ENCODE assay signal across 29 cellular contexts in the genomic region with DNA sequence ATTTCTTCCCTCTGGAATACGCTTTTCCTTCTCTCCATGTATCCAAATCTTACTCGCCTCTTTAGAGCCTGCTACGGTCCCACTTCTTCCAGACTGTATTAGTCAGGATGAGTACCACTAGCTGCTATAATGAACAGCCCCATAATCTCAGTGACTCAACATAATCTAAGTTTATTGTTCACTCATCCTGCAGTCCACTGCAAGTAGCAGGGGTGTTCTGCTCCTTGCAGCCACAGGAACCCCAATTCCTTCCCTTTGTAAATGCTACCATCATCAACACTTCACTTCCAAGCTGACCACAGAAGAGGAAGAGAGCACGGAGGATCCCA. TPM values are rescaled to one million over a fixed set of nuclear protein-coding genes. Genes with fewer than 3 reads are reported as not detected.
DNase-seq lines count a peak whose midpoint lies in the region; ATAC-seq, FAIRE-seq and TF ChIP-seq lines count a peak whose summit lies in the region.
"Had no signal": no experiment of that assay in that cellular context is flagged by ENCODE, and none has a peak within 500 bp of the region (broad histone marks: within the 10 kb centered on the region; RNA-seq: fewer than 3 reads in every experiment).

No MANE protein-coding gene starts in this region.

- no peaks in the 10 kb centered on the region for H3F3A ChIP-seq in PC-9 (ENCODE audit: insufficient read depth, low read depth)

- peaks cover under 1 to 7% (median 3%) of the 10 kb centered on the region in 7 donors for H3K9me3 Mint-ChIP-seq in CD14-positive monocyte

- BruUV-seq in HepG2 (replicated peaks; lab: Mats Ljungman, UMichigan): no TSS peak
- BruUV-seq in K562 (replicated peaks; lab: Mats Ljungman, UMichigan): no TSS peak
- no TSS peak for BruUV-seq in PC-9 (replicated peaks; lab: Mats Ljungman, UMichigan)

- H3K9ac ChIP-seq in HepG2 (ENCODE audit: insufficient read depth, low read depth, low read length): no peak overlapping the region
- H3K9ac ChIP-seq in K562 (ENCODE audit: insufficient read depth in 1 of 2, low read depth in 2 of 2, low read length in 2 of 2): no peak overlapping the region
- H3K9ac ChIP-seq: BLaER1 treated with 17β-estradiol and CSF1 and Interleukin-3, amounts not matched to agents 10 nM and 100 nM had no signal

- TF ChIP-seq POLR2A in HepG2 (IDR thresholded peaks at IDR 0.05; ENCODE audit: insufficient read depth in 1 of 2, low read depth in 2 of 2, low read length in 2 of 2) (no peak), right lobe of liver (IDR thresholded peaks at IDR 0.05) (no peak), K562 (conservative IDR thresholded peaks at IDR 0.05) (no peak), spleen (IDR thresholded peaks at IDR 0.05) (no peak), lower leg skin (IDR thresholded peaks at IDR 0.05) (no peak)

- H3K27ac ChIP-seq in HepG2 (ENCODE audit: extremely low read length, insufficient read depth, low read length): no peak overlapping the region
- H3K27ac ChIP-seq in right lobe of liver: no peak overlapping the region
- no peak overlapping the region for H3K27ac ChIP-seq in K562 (ENCODE audit: extremely low read depth, low read depth, low read length)
- no peak overlapping the region for H3K27ac ChIP-seq in spleen
- no peak overlapping the region for H3K27ac ChIP-seq in PC-9
- H3K27ac ChIP-seq: 22Rv1; A549; BLaER1 treated with 17β-estradiol and CSF1 and Interleukin-3, amounts not matched to agents 10 nM and 100 nM; C4-2B had no signal

- peaks cover 1 to 4% of the 10 kb centered on the region in 2 experiments; a peak in 2 of 5 replicates for H3K27me3 ChIP-seq in HepG2 (ENCODE audit: control insufficient read depth in 1 of 2, insufficient read depth in 2 of 2, low read length in 2 of 2)
- no peaks in the 10 kb centered on the region for H3K27me3 ChIP-seq in right lobe of liver
- peaks cover 9 to 34% of the 10 kb centered on the region in 2 experiments for H3K27me3 ChIP-seq in K562 (ENCODE audit: control insufficient read depth in 2 of 2, insufficient read depth in 2 of 2, low read length in 2 of 2)
- H3K27me3 ChIP-seq in spleen (replicated peaks in 1 of 7): no peaks in the 10 kb centered on the region
- no peaks in the 10 kb centered on the region for H3K27me3 ChIP-seq in PC-9 (ENCODE audit: insufficient read depth, low read depth)
- H3K27me3 ChIP-seq: BLaER1 treated with 17β-estradiol and CSF1 and Interleukin-3, amounts not matched to agents 10 nM and 100 nM had no signal

- peaks cover 19% of the 10 kb centered on the region for H3K4me1 ChIP-seq in HepG2 (ENCODE audit: insufficient read depth, low read length)
- H3K4me1 ChIP-seq in right lobe of liver: no peaks in the 10 kb centered on the region
- H3K4me1 ChIP-seq in K562 (replicated peaks in 1 of 2; ENCODE audit: control insufficient read depth in 2 of 2, insufficient read depth in 2 of 2, low read length in 2 of 2): peaks cover 0 to 17% of the 10 kb centered on the region in 2 experiments; a peak in 3 of 5 replicates
- H3K4me1 ChIP-seq in spleen: peaks cover 0 to 12% (median 3%) of the 10 kb centered on the region in 6 donors
- no peaks in the 10 kb centered on the region for H3K4me1 ChIP-seq in PC-9 (replicated peaks; ENCODE audit: insufficient read depth)

- in situ Hi-C loops in HepG2 (cut with HindIII; ENCODE audit: extremely low pct_ligation_motif_present, low pct_unique_long_range_greater_than_20kb): no loop called here
- in situ Hi-C loops in K562 (cut with MboI): no loop called here

- DNase-seq in HepG2 (ENCODE audit: low spot score) (no peak), right lobe of liver (no peak), CD14-positive monocyte (ENCODE audit: low spot score) (peak; percentile 1), K562 (ENCODE audit: extremely low read depth in 1 of 4, low spot score in 3 of 4) (no peak), spleen (peak; percentile 5), NCI-H2081 treated with DMSO at 0.1 percent for 48 hours (lab: John Stamatoyannopoulos, UW) (no peak), lower leg skin (ENCODE audit: low spot score in 2 of 2) (no peak), PC-9 (no peak)
- DNase-seq: AML-193; CD4-positive, alpha-beta memory T cell; CD4-positive, CD25-positive, alpha-beta regulatory T cell; CD8-positive, alpha-beta memory T cell; COR-L47; DMS 273 treated with DMSO at 0.1 percent for 48 hours; DMS153; DMS53; DMS79; DND-41; EL; GDM1 had no signal

- H3K9me2 ChIP-seq in PC-9 (ENCODE audit: insufficient read depth): no peaks in the 10 kb centered on the region

- no peaks in the 10 kb centered on the region for H3K4me1 Mint-ChIP-seq in CD14-positive monocyte
- H3K4me1 Mint-ChIP-seq: B cell had no signal

- TF ChIP-seq CTCF in HepG2 (CRISPR knock-in tag; IDR thresholded peaks at IDR 0.05) (no peak), right lobe of liver (IDR thresholded peaks at IDR 0.05) (no peak), CD14-positive monocyte (IDR thresholded peaks at IDR 0.05) (no peak), K562 (IDR thresholded peaks at IDR 0.05 in 2 of 3, conservative IDR thresholded peaks at IDR 0.05 in 1 of 3; ENCODE audit: insufficient read depth in 2 of 3, low read depth in 1 of 3, low read length in 3 of 3) (no peak), spleen (IDR thresholded peaks at IDR 0.05 in 8 of 11, conservative IDR thresholded peaks at IDR 0.05 in 3 of 11) (no peak), lower leg skin (IDR thresholded peaks at IDR 0.05) (no peak), PC-9 (conservative IDR thresholded peaks at IDR 0.05) (no peak)

- H3K4me3 Mint-ChIP-seq in CD14-positive monocyte: no peak overlapping the region
- H3K4me3 Mint-ChIP-seq: B cell; CD4-positive, alpha-beta memory T cell; CD4-positive, CD25-positive, alpha-beta regulatory T cell; CD8-positive, alpha-beta memory T cell had no signal

- no peaks in the 10 kb centered on the region for H3K9me1 ChIP-seq in K562 (ENCODE audit: control insufficient read depth, insufficient read depth, low read length)

- peaks cover 0 to 4% (median 1%) of the 10 kb centered on the region in 3 donors for H3K27me3 Mint-ChIP-seq in CD14-positive monocyte (ENCODE audit: low read depth in 3 of 3)
- H3K27me3 Mint-ChIP-seq: CD4-positive, alpha-beta memory T cell; CD4-positive, CD25-positive, alpha-beta regulatory T cell had no signal

- intact Hi-C loops in HepG2 (cut with micrococcal nuclease; ENCODE audit: unreplicated experiment): no loop called here
- intact Hi-C loops in right lobe of liver (cut with DNase I): no loop called here
- intact Hi-C loops in CD14-positive monocyte (cut with micrococcal nuclease): loop anchor here in 1 of 2 donors (10.0 kb wide), 1 partner anchor 241 kb away; no protein-coding TSS in a partner anchor
- intact Hi-C loops in K562 (cut with micrococcal nuclease): no loop called here
- intact Hi-C loops in spleen (cut with DNase I; ENCODE audit: low total_unique reads): loop anchor here (10.0 kb wide), 1 partner anchor 279 kb away; a partner anchor contains a TSS
- intact Hi-C loops in lower leg skin (cut with DNase I; ENCODE audit: low total_unique reads): no loop called here
- intact Hi-C loops in PC-9 (cut with micrococcal nuclease; ENCODE audit: unreplicated experiment): no loop called here

- H3K36me3 Mint-ChIP-seq in CD14-positive monocyte: no peaks in the 10 kb centered on the region
- H3K36me3 Mint-ChIP-seq: CD4-positive, alpha-beta memory T cell; CD4-positive, CD25-positive, alpha-beta regulatory T cell; CD8-positive, alpha-beta memory T cell had no signal

- H3K36me3 ChIP-seq in HepG2 (replicated peaks in 1 of 2; ENCODE audit: control insufficient read depth in 1 of 2, insufficient read depth in 2 of 2, low read length in 2 of 2) (no peaks in the 10 kb centered on the region), right lobe of liver (no peaks in the 10 kb centered on the region), K562 (ENCODE audit: control insufficient read depth, insufficient read depth, low read length) (no peaks in the 10 kb centered on the region), spleen (no peaks in the 10 kb centered on the region), PC-9 (ENCODE audit: low read depth) (no peaks in the 10 kb centered on the region)
- H3K36me3 ChIP-seq: BLaER1 treated with 17β-estradiol and CSF1 and Interleukin-3, amounts not matched to agents 10 nM and 100 nM had no signal

- no peak for FAIRE-seq in HepG2 (lab: Jason Lieb, UNC)
- FAIRE-seq in K562 (lab: Jason Lieb, UNC): no peak
- FAIRE-seq: A549, GM12878, GM12892, GM18507, GM19239 had no signal

- H3K4me2 ChIP-seq in HepG2 (ENCODE audit: low read depth, low read length): no peak overlapping the region
- no peak overlapping the region for H3K4me2 ChIP-seq in K562 (ENCODE audit: insufficient read depth, low read length)
- H3K4me2 ChIP-seq in PC-9: no peak overlapping the region
- H3K4me2 ChIP-seq: A549 had no signal

- peak overlapping the region in 1 of 7 donors; percentile 70 for H3K27ac Mint-ChIP-seq in CD14-positive monocyte
- H3K27ac Mint-ChIP-seq: B cell; CD4-positive, CD25-positive, alpha-beta regulatory T cell; CD8-positive, alpha-beta memory T cell had no signal

- H2AFZ ChIP-seq in HepG2 (ENCODE audit: low read length): no peak overlapping the region
- H2AFZ ChIP-seq in K562 (ENCODE audit: low read depth, low read length): no peak overlapping the region
- H2AFZ ChIP-seq in PC-9: no peak overlapping the region

- no peaks in the 10 kb centered on the region for H3K9me3 ChIP-seq in HepG2 (ENCODE audit: low read length)
- H3K9me3 ChIP-seq in right lobe of liver: no peaks in the 10 kb centered on the region
- H3K9me3 ChIP-seq in K562 (replicated peaks; ENCODE audit: control insufficient read depth, insufficient read depth, low read depth, low read length): peaks cover 3% of the 10 kb centered on the region; the same call in 1 of the 2 replicates
- peaks cover 0 to 5% (median 0%) of the 10 kb centered on the region in 8 donors for H3K9me3 ChIP-seq in spleen
- no peaks in the 10 kb centered on the region for H3K9me3 ChIP-seq in PC-9 (ENCODE audit: insufficient read depth, low read depth)
- H3K9me3 ChIP-seq: A549; BLaER1 treated with 17β-estradiol and CSF1 and Interleukin-3, amounts not matched to agents 10 nM and 100 nM had no signal

- H4K20me1 ChIP-seq in HepG2 (ENCODE audit: insufficient read depth, low read length) (no peaks in the 10 kb centered on the region), K562 (replicated peaks; ENCODE audit: control insufficient read depth, insufficient read depth, low read length) (no peaks in the 10 kb centered on the region), PC-9 (ENCODE audit: insufficient read depth) (no peaks in the 10 kb centered on the region)
- H4K20me1 ChIP-seq: BLaER1 treated with 17β-estradiol and CSF1 and Interleukin-3, amounts not matched to agents 10 nM and 100 nM had no signal

- no peak for ATAC-seq in HepG2
- ATAC-seq in right lobe of liver: no peak
- ATAC-seq in K562: no peak
- ATAC-seq: A549, GM12878 had no signal

- no peaks in the 10 kb centered on the region for H3K79me2 ChIP-seq in HepG2 (ENCODE audit: insufficient read depth, low read length)
- H3K79me2 ChIP-seq in K562 (ENCODE audit: control insufficient read depth, insufficient read depth, low read length): no peaks in the 10 kb centered on the region
- H3K79me2 ChIP-seq in PC-9 (ENCODE audit: low read depth): no peaks in the 10 kb centered on the region

- no peak for TF ChIP-seq RAD21 in HepG2 (CRISPR knock-in tag; IDR thresholded peaks at IDR 0.05)
- no peak for TF ChIP-seq RAD21 in K562 (CRISPR knock-in tag; conservative IDR thresholded peaks at IDR 0.05 in 1 of 2, IDR thresholded peaks at IDR 0.05 in 1 of 2)

- TF ChIP-seq EP300 in HepG2 (IDR thresholded peaks at IDR 0.05; ENCODE audit: low read depth in 2 of 2, low read length in 2 of 2) (no peak), HepG2 (CRISPR knock-in tag; IDR thresholded peaks at IDR 0.05; ENCODE audit: borderline replicate concordance) (no peak), K562 (IDR thresholded peaks at IDR 0.05; ENCODE audit: low read length) (no peak)

- WGBS in HepG2 (ENCODE audit: low lambda C conversion rate): 87% methylated on average over 4 of the region's 4 CpGs
- WGBS in right lobe of liver (ENCODE audit: insufficient coverage, low coverage, low lambda C conversion rate, missing lambda C conversion rate): 94% methylated on average over 4 of the region's 4 CpGs
- 37% methylated on average over 4 of the region's 4 CpGs for WGBS in K562 (ENCODE audit: insufficient coverage, low coverage, missing lambda C conversion rate)
- WGBS in spleen, 5 donors: 84 to 94% (median 84%) methylated on average over 4 of the region's 4 CpGs
- WGBS in lower leg skin, 2 donors: 89 to 92% methylated on average over 4 of the region's 4 CpGs

- H3K4me3 ChIP-seq in HepG2 (replicated peaks in 1 of 3; ENCODE audit: insufficient read depth in 1 of 3, low read depth in 2 of 3, low read length in 3 of 3): no peak overlapping the region
- H3K4me3 ChIP-seq in right lobe of liver: no peak overlapping the region
- no peak overlapping the region for H3K4me3 ChIP-seq in K562
- no peak overlapping the region for H3K4me3 ChIP-seq in spleen
- H3K4me3 ChIP-seq in lower leg skin (ENCODE audit: low read depth, poor library complexity, severe bottlenecking): no peak overlapping the region
- no peak overlapping the region for H3K4me3 ChIP-seq in PC-9
- H3K4me3 ChIP-seq: A549; BLaER1 treated with 17β-estradiol and CSF1 and Interleukin-3, amounts not matched to agents 10 nM and 100 nM; GM12878 had no signal

- CTCF ChIA-PET in HepG2 (lab: Yijun Ruan, JAX; ENCODE audit: low intra/inter-chr PET ratio, low total read pairs): no interaction called here
- CTCF ChIA-PET in K562 (lab: Yijun Ruan, JAX; ENCODE audit: low intra/inter-chr PET ratio): no interaction called here
- CTCF ChIA-PET in PC-9 (lab: Charles Lee): no interaction called here

- POLR2A ChIA-PET in HepG2 (lab: Yijun Ruan, JAX) (no interaction called here), K562 (lab: Yijun Ruan, JAX) (interaction anchor here (1.4 to 1.6 kb wide), 2 partner anchors 12 to 24 kb away, joined by 6 to 8 read pairs; no protein-coding TSS in a partner anchor), PC-9 (lab: Charles Lee; ENCODE audit: unreplicated experiment) (no interaction called here)

RNA-seq across cellular contexts. Expression of a gene that starts 18.1 kb away (rescaled TPM):
- total RNA-seq in HepG2 (2016; rRNA removed; fragmentation: Illumina TruSeq; extraction: Trizol): 6.3 and 7.2 TPM in 2 replicates
- total RNA-seq in HepG2 (2016; cell fraction: cytosol; rRNA removed; fragmentation: Illumina TruSeq; extraction: Trizol; ENCODE audit: low read depth): 1.6 and 1.8 TPM in 2 replicates
- total RNA-seq in HepG2 (2016; cell fraction: insoluble cytoplasmic fraction; rRNA removed; fragmentation: Illumina TruSeq; extraction: Trizol): 5.6 and 7.1 TPM in 2 replicates
- total RNA-seq in HepG2 (2016; cell fraction: membrane; rRNA removed; fragmentation: Illumina TruSeq; extraction: Trizol): 5.1 and 6.4 TPM in 2 replicates
- 4.2 and 4.7 TPM in 2 replicates for total RNA-seq in HepG2 (2016; cell fraction: nucleus; rRNA removed; fragmentation: Illumina TruSeq; extraction: Trizol)
- 12.1 and 13.7 TPM in 2 replicates for polyA plus RNA-seq in HepG2 (2011; rRNA removed)
- polyA plus RNA-seq in HepG2 (2011; cell fraction: cytosol; rRNA removed): 9.5 and 10.4 TPM in 2 replicates
- 22.0 and 26.7 TPM in 2 replicates for polyA plus RNA-seq in HepG2 (2011; cell fraction: nucleus; rRNA removed)
- polyA plus RNA-seq in HepG2 (2012): 7.7 and 7.8 TPM in 2 replicates
- 1.6 and 1.8 TPM in 2 replicates for polyA plus RNA-seq in HepG2 (2016; cell fraction: cytosol; fragmentation: Illumina TruSeq; extraction: Trizol; ENCODE audit: low read depth)
- 7.0 and 8.1 TPM in 2 replicates for polyA plus RNA-seq in HepG2 (2016; cell fraction: insoluble cytoplasmic fraction; fragmentation: Illumina TruSeq; extraction: Trizol; ENCODE audit: low read depth)
- polyA plus RNA-seq in HepG2 (2016; cell fraction: membrane; fragmentation: Illumina TruSeq; extraction: Trizol; ENCODE audit: low read depth): 4.6 and 4.8 TPM in 2 replicates
- polyA plus RNA-seq in HepG2 (2016; cell fraction: nucleus; fragmentation: Illumina TruSeq; extraction: Trizol; ENCODE audit: insufficient read depth, low read depth): 12.0 and 13.6 TPM in 2 replicates
- 12.3 and 19.3 TPM in 2 replicates for polyA minus RNA-seq in HepG2 (2011; rRNA and poly(A)+ RNA removed; ENCODE audit: low replicate concordance)
- polyA minus RNA-seq in HepG2 (2011; cell fraction: cytosol; rRNA and poly(A)+ RNA removed): 6.8 and 10.5 TPM in 2 replicates
- 6.1 and 6.2 TPM in 2 replicates for polyA minus RNA-seq in HepG2 (2011; cell fraction: nucleus; rRNA and poly(A)+ RNA removed)
- total RNA-seq in right lobe of liver: 10 to 100 TPM; 15.3 to 24.3 (median 16.7) TPM
- 10 to 100 TPM; 14.6 to 18.5 TPM for polyA plus RNA-seq in CD14-positive monocyte
- 30.0 and 73.0 TPM in 2 replicates for total RNA-seq in K562 (2011; cell fraction: chromatin; rRNA removed; ENCODE audit: low replicate concordance)
- 38.5 and 41.1 TPM in 2 replicates for total RNA-seq in K562 (2011; cell fraction: nucleolus; rRNA removed)
- 33.9 and 37.2 TPM in 2 replicates for total RNA-seq in K562 (2011; cell fraction: nucleoplasm; rRNA removed)
- 14.2 and 19.0 TPM in 2 replicates for total RNA-seq in K562 (2014; rRNA removed)
- total RNA-seq in K562 (2014; rRNA removed; fragmentation: Illumina TruSeq; extraction: Trizol): 10.9 and 13.0 TPM in 2 replicates
- 16.3 and 17.7 TPM in 2 replicates for total RNA-seq in K562 (2015; rRNA removed; fragmentation: Illumina TruSeq; extraction: Trizol)
- 28.8 and 29.2 TPM in 2 replicates for total RNA-seq in K562 (2021)
- polyA plus RNA-seq in K562 (2011; rRNA removed): 16.2 and 25.0 TPM in 2 replicates
- polyA plus RNA-seq in K562 (2011; cell fraction: cytosol; rRNA removed): 22.4 and 23.7 TPM in 2 replicates
- 69.9 and 75.9 TPM in 2 replicates for polyA plus RNA-seq in K562 (2011; cell fraction: nucleus; rRNA removed)
- polyA plus RNA-seq in K562 (2012): 24.3 and 30.1 TPM in 2 replicates
- polyA plus RNA-seq in K562 (2014; fragmentation: Illumina TruSeq; extraction: Trizol): 26.8 and 29.6 TPM in 2 replicates
- polyA plus RNA-seq in K562 (2014; fragmentation: Nextera tagmentation; extraction: Ambion mirVana): 1 to 10 TPM in 1 of 2 experiments, under 1 TPM in 1; 0.56 to 1.4 TPM
- 22.2 and 25.7 TPM in 2 replicates for polyA plus RNA-seq in K562 (2014; rRNA removed)
- 11.8 and 12.8 TPM in 2 replicates for polyA minus RNA-seq in K562 (2011; rRNA and poly(A)+ RNA removed)
- polyA minus RNA-seq in K562 (2011; cell fraction: cytosol; rRNA and poly(A)+ RNA removed): 11.8 and 16.7 TPM in 2 replicates
- polyA minus RNA-seq in K562 (2011; cell fraction: nucleus; rRNA and poly(A)+ RNA removed): 6.9 and 14.2 TPM in 2 replicates
- 100 to 1,000 TPM in 1 of 7 donors, 10 to 100 TPM in 6; 62.6 to 105 (median 82.3) TPM for total RNA-seq in spleen
- polyA plus RNA-seq in spleen: 10 to 100 TPM; 21.7 to 45.9 (median 28.4) TPM
- 10 to 100 TPM; 26.9 to 36.7 (median 27.2) TPM for total RNA-seq in lower leg skin
- 24.7 and 29.2 TPM in 2 replicates for total RNA-seq in PC-9 (2021)

Comparison
In these comparisons a context has a peak if more than half of its experiments do, and no peak if none do; other contexts are left out.
1. DNase-seq: peak in CD14-positive monocyte (single experiment) and spleen (single experiment); none in HepG2 (single experiment), right lobe of liver (0 of 3), K562 (0 of 4), NCI-H2081 treated with DMSO at 0.1 percent for 48 hours (single experiment), lower leg skin (0 of 2) and PC-9 (0 of 2).